Comparison of ENCODE assay signal across 1 cellular context in the genomic region with DNA sequence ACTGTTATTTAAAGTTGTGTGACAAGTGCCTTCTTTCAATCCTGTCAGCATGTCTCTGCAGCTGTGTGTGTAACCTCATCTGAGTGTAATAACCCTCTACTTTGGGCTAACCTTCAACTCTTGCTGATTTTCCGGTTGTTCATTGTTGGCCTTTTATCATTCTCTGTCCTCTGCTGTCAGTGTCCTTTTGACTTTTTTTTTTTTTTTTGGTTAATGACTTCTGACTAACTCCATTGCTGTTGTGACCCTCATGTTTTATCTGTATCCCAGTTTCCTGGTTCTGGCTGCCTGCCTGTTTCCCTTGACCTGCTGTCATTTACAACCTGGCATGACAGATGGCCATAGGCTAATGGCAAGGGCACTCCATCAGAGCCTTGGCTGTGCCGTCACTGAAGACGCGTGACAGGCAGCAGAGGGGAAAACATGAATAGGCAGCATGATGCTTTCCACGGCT.
TF ChIP-seq lines count a peak whose summit lies in the region.

No MANE protein-coding gene starts in this region.

TF ChIP-seq in HepG2, 621 proteins besides CTCF, POLR2A, EP300 and RAD21 (continued from another document):
- TF ChIP-seq TAF15 (IDR thresholded peaks at IDR 0.05; ENCODE audit: low read depth, low read length, poor library complexity, severe bottlenecking) (no peak), NFYB (CRISPR knock-in tag; IDR thresholded peaks at IDR 0.05) (no peak), SALL1 (CRISPR knock-in tag; IDR thresholded peaks at IDR 0.05) (peak; percentile 49), RCOR2 (CRISPR knock-in tag; IDR thresholded peaks at IDR 0.05) (no peak), ZKSCAN1 (IDR thresholded peaks at IDR 0.05; ENCODE audit: low read length) (no peak), ISL2 (CRISPR knock-in tag; IDR thresholded peaks at IDR 0.05) (no peak)
